ENCODE assay signal across 11 cellular contexts in the genomic region with DNA sequence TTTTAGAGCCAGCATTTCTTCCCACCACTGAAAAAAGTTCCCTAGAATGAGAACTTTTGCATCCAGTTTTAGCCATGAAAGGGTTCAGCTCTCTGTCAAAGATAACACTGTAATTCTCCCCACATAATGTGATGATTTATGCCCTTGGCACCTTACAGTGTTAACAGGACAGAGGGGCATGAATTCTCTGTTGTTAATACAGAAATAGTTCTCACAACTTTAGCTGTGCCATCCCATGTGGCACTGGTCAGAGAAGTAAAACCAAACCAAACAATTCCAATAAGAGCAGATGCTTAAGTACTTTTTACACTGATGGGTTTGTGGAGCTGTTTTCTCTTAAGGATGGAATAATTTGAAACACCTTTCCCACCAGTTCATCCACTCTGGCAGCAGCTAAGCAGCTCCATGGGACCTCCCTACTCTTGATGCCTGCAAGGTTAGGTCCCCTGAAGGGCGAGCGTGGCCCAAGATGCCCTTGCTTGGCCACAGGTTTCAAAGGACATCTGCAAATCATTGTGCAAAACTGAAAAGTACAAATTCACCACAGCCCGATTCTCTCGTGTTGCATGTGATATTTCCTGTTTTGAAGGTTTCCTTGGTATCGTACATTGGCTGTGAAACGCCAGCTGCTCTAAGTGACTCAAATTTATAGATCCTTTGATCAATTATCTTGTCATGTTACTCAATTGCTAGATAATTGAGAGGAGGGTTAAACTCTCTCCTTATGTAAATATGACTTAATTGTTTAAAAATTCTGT.
A peak's percentile ranks its signal among the peaks of the same experiment; 100 is the strongest.
DNase-seq lines count a peak whose midpoint lies in the region.
"Had no signal": no experiment of that assay in that cellular context is flagged by ENCODE, and none has a peak within 500 bp of the region (broad histone marks: within the 10 kb centered on the region; RNA-seq: fewer than 3 reads in every experiment).

No MANE protein-coding gene starts in this region.

- H3K36me3 Mint-ChIP-seq in activated T-helper 2 cell treated with anti-CD3 and anti-CD28 coated beads, Interferon-gamma antibody, Interleukin-2, Interleukin-4, amounts not matched to agents 10 μg/mL and 5 μg/mL and 100 μg/mL, durations not matched to agents 14 hours and 24 hours and 36 hours (ENCODE audit: low read depth): no peaks in the 10 kb centered on the region

- H3K4me1 ChIP-seq in Karpas-422 (ENCODE audit: low read length) (peaks cover 11% of the 10 kb centered on the region), rectal smooth muscle tissue (ENCODE audit: control insufficient read depth, insufficient read depth, low read length) (no peaks in the 10 kb centered on the region)
- H3K4me1 ChIP-seq: A549, pancreas had no signal

- no peaks in the 10 kb centered on the region for H3K79me2 ChIP-seq in Karpas-422 (ENCODE audit: low read length)

- H3K4me2 ChIP-seq in Karpas-422 (ENCODE audit: low read depth, low read length, poor library complexity, severe bottlenecking): peak overlapping the region; percentile 35
- H3K4me2 ChIP-seq: A549 had no signal

- H3K36me3 ChIP-seq in Karpas-422 (ENCODE audit: insufficient read depth, low read length) (no peaks in the 10 kb centered on the region), rectal smooth muscle tissue (ENCODE audit: control insufficient read depth, insufficient read depth, low read length) (no peaks in the 10 kb centered on the region)
- H3K36me3 ChIP-seq: heart right ventricle, pancreas had no signal

- peaks cover 8% of the 10 kb centered on the region for H3K27me3 Mint-ChIP-seq in activated T-helper 2 cell treated with anti-CD3 and anti-CD28 coated beads, Interferon-gamma antibody, Interleukin-2, Interleukin-4, amounts not matched to agents 10 μg/mL and 5 μg/mL and 100 μg/mL, durations not matched to agents 14 hours and 24 hours and 36 hours (ENCODE audit: low read depth)

- no peaks in the 10 kb centered on the region for H3K9me2 ChIP-seq in Karpas-422 (replicated peaks; ENCODE audit: insufficient read depth, low read length)

- H4K20me1 ChIP-seq in Karpas-422 (ENCODE audit: insufficient read depth, low read depth, low read length): no peaks in the 10 kb centered on the region

- intact Hi-C loops in activated T-helper 2 cell treated with anti-CD3 and anti-CD28 coated beads, Interferon-gamma antibody, Interleukin-2, Interleukin-4, amounts not matched to agents 10 μg/mL and 5 μg/mL and 100 μg/mL, durations not matched to agents 14 hours and 24 hours and 36 hours (cut with micrococcal nuclease): loop anchor here (1.0 kb wide), 1 partner anchor 37 kb away; no protein-coding TSS in a partner anchor

- H3K9ac ChIP-seq in Karpas-422 (ENCODE audit: low read length): no peak overlapping the region
- no peak overlapping the region for H3K9ac ChIP-seq in rectal smooth muscle tissue (ENCODE audit: low read length)

- DNase-seq in NCI-H345 (lab: John Stamatoyannopoulos, UW): peak; percentile 26
- DNase-seq in NCI-H345 treated with DMSO at 0.1 percent for 48 hours (lab: John Stamatoyannopoulos, UW; ENCODE audit: unreplicated experiment): no peak
- DNase-seq in Karpas-422: peak; percentile 41
- no peak for DNase-seq in activated T-helper 2 cell treated with anti-CD3 and anti-CD28 coated beads, Interferon-gamma antibody, Interleukin-2, Interleukin-4, amounts not matched to agents 10 μg/mL and 5 μg/mL and 100 μg/mL, durations not matched to agents 14 hours and 24 hours and 36 hours (ENCODE audit: low spot score)
- DNase-seq in T1000 (lab: John Stamatoyannopoulos, UW): no peak
- DNase-seq in mesenteric fat pad (ENCODE audit: low spot score): no peak
- DNase-seq in T-helper 9 cell: no peak
- DNase-seq: heart right ventricle, pancreas had no signal

- peaks cover 7% of the 10 kb centered on the region for H3K9me3 Mint-ChIP-seq in activated T-helper 2 cell treated with anti-CD3 and anti-CD28 coated beads, Interferon-gamma antibody, Interleukin-2, Interleukin-4, amounts not matched to agents 10 μg/mL and 5 μg/mL and 100 μg/mL, durations not matched to agents 14 hours and 24 hours and 36 hours

- H3K9me3 ChIP-seq in Karpas-422 (ENCODE audit: low read length): no peaks in the 10 kb centered on the region
- H3K9me3 ChIP-seq: pancreas had no signal

- peaks cover 27% of the 10 kb centered on the region for H3K4me1 Mint-ChIP-seq in activated T-helper 2 cell treated with anti-CD3 and anti-CD28 coated beads, Interferon-gamma antibody, Interleukin-2, Interleukin-4, amounts not matched to agents 10 μg/mL and 5 μg/mL and 100 μg/mL, durations not matched to agents 14 hours and 24 hours and 36 hours (ENCODE audit: low read depth)

- no peak overlapping the region for H3K27ac ChIP-seq in Karpas-422 (ENCODE audit: low read length)
- H3K27ac ChIP-seq in rectal smooth muscle tissue (ENCODE audit: low read depth, low read length): no peak overlapping the region
- H3K27ac ChIP-seq: A549, heart right ventricle, pancreas had no signal

- no peak overlapping the region for H2AFZ ChIP-seq in Karpas-422 (ENCODE audit: low read length)

- H3K4me3 Mint-ChIP-seq in activated T-helper 2 cell treated with anti-CD3 and anti-CD28 coated beads, Interferon-gamma antibody, Interleukin-2, Interleukin-4, amounts not matched to agents 10 μg/mL and 5 μg/mL and 100 μg/mL, durations not matched to agents 14 hours and 24 hours and 36 hours (ENCODE audit: low read depth): peak overlapping the region; percentile 31

- H3K4me3 ChIP-seq in Karpas-422 (ENCODE audit: low read length) (no peak overlapping the region), rectal smooth muscle tissue (ENCODE audit: low read length) (peak overlapping the region; percentile 8)
- H3K4me3 ChIP-seq: A549, heart right ventricle, pancreas had no signal

- no peak overlapping the region for H3K27ac Mint-ChIP-seq in activated T-helper 2 cell treated with anti-CD3 and anti-CD28 coated beads, Interferon-gamma antibody, Interleukin-2, Interleukin-4, amounts not matched to agents 10 μg/mL and 5 μg/mL and 100 μg/mL, durations not matched to agents 14 hours and 24 hours and 36 hours

- H3K27me3 ChIP-seq in Karpas-422 (ENCODE audit: low read length) (no peaks in the 10 kb centered on the region), rectal smooth muscle tissue (ENCODE audit: control insufficient read depth, insufficient read depth, low read length) (no peaks in the 10 kb centered on the region)
- H3K27me3 ChIP-seq: pancreas had no signal

Comparison
In these comparisons a context has a peak if more than half of its experiments do, and no peak if none do; other contexts are left out.
1. DNase-seq: peak in NCI-H345 (single experiment) and Karpas-422 (single experiment); none in NCI-H345 treated with DMSO at 0.1 percent for 48 hours (single experiment), activated T-helper 2 cell treated with anti-CD3 and anti-CD28 coated beads, Interferon-gamma antibody, Interleukin-2, Interleukin-4, amounts not matched to agents 10 μg/mL and 5 μg/mL and 100 μg/mL, durations not matched to agents 14 hours and 24 hours and 36 hours (single experiment), T1000 (single experiment), mesenteric fat pad (single experiment) and T-helper 9 cell (single experiment).